ENCODE assay signal across 20 cellular contexts in the genomic region with DNA sequence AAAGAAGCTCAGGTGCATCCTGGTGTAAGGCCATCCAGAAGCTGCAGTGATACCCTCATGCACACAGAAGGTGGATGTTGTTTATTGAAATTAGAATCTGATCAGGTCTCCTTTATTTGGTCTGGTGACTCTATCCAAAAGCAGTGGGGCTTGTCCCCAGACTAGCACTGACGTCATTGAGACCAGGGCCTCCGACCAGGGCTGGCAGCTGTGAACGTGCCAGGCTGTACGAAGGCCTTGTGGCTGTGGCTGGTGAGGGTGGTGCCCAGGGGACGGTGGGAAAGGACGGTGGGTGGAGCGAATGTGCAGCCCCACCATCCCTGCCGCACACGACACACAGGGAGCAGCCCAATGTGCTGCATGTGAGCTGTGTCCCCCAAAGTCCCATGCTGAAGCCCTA.
"Had no signal": no experiment of that assay in that cellular context is flagged by ENCODE, and none has a peak within 500 bp of the region (broad histone marks: within the 10 kb centered on the region; RNA-seq: fewer than 3 reads in every experiment).

No MANE protein-coding gene starts in this region.

- H3K36me3 ChIP-seq: cardiac muscle cell, gastroesophageal sphincter, left lung, right atrium auricular region, upper lobe of left lung had no signal

- H3K27ac Mint-ChIP-seq: activated naive CD4-positive, alpha-beta T cell treated with anti-CD3 and anti-CD28 coated beads, Interleukin-2, amount 50 U/mL, for 24 hours; nephron; progenitor cell of endocrine pancreas; stimulated activated naive CD8-positive, alpha-beta T cell treated with anti-CD3 and anti-CD28 coated beads, Interleukin-15, Interleukin-2, amounts not matched to agents 100 ng/mL and 50 ng/mL, for 24 hours; T-cell had no signal

- H3K9me3 ChIP-seq: gastroesophageal sphincter, left lung, right atrium auricular region, upper lobe of left lung had no signal

- ATAC-seq: activated T-cell treated with anti-CD3 and anti-CD28 coated beads, Interleukin-2, amount 50 U/mL, for 4 hours; left lung; T-cell had no signal

- H3K9me3 Mint-ChIP-seq: activated naive CD4-positive, alpha-beta T cell treated with anti-CD3 and anti-CD28 coated beads, Interleukin-2, amount 50 U/mL, for 24 hours; activated T-cell treated with anti-CD3 and anti-CD28 coated beads, Interleukin-2, amount 50 U/mL, for 4 hours; nephron; stimulated activated naive CD8-positive, alpha-beta T cell treated with anti-CD3 and anti-CD28 coated beads, Interleukin-15, Interleukin-2, amounts not matched to agents 100 ng/mL and 50 ng/mL, for 24 hours; T-cell had no signal

- H3K4me3 Mint-ChIP-seq: activated naive CD4-positive, alpha-beta T cell treated with anti-CD3 and anti-CD28 coated beads, Interleukin-2, amount 50 U/mL, for 24 hours; activated T-cell treated with anti-CD3 and anti-CD28 coated beads, Interleukin-2, amount 50 U/mL, for 4 hours; nephron; stimulated activated naive CD8-positive, alpha-beta T cell treated with anti-CD3 and anti-CD28 coated beads, Interleukin-15, Interleukin-2, amounts not matched to agents 100 ng/mL and 50 ng/mL, for 24 hours; T-cell had no signal

- DNase-seq: activated CD4-positive, alpha-beta T cell treated with anti-CD3 and anti-CD28 coated beads for 1 hour; activated CD4-positive, alpha-beta T cell treated with anti-CD3 and anti-CD28 coated beads, Interleukin-2, amount 50 U/mL, for 48 hours; activated effector memory CD4-positive, alpha-beta T cell treated with Interleukin-2 at 50 U/mL for 16 hours; activated T-cell treated with anti-CD3 and anti-CD28 coated beads, Interleukin-2, amount 50 U/mL, for 4 hours; occipital lobe; small intestine; stimulated activated CD4-positive, alpha-beta T cell treated with anti-CD3 and anti-CD28 coated beads, Interleukin-4, amount 100 ng/mL, for 4 hours; stimulated activated CD8-positive, alpha-beta memory T cell treated with anti-CD3 and anti-CD28 coated beads, Interleukin-4, amount 100 ng/mL, for 48 hours; T-cell; T-helper 9 cell; upper lobe of left lung had no signal

- H3K4me3 ChIP-seq: cardiac muscle cell, dorsolateral prefrontal cortex, gastroesophageal sphincter, left lung, right atrium auricular region, upper lobe of left lung had no signal

- H3K4me1 Mint-ChIP-seq: activated naive CD4-positive, alpha-beta T cell treated with anti-CD3 and anti-CD28 coated beads, Interleukin-2, amount 50 U/mL, for 24 hours; T-cell had no signal

- H3K27ac ChIP-seq: cardiac muscle cell, dorsolateral prefrontal cortex, gastroesophageal sphincter, left lung, right atrium auricular region, upper lobe of left lung had no signal

- H3K4me1 ChIP-seq: gastroesophageal sphincter, left lung, right atrium auricular region, upper lobe of left lung had no signal

- H3K27me3 Mint-ChIP-seq: activated naive CD4-positive, alpha-beta T cell treated with anti-CD3 and anti-CD28 coated beads, Interleukin-2, amount 50 U/mL, for 24 hours had no signal

- H3K36me3 Mint-ChIP-seq: activated naive CD4-positive, alpha-beta T cell treated with anti-CD3 and anti-CD28 coated beads, Interleukin-2, amount 50 U/mL, for 24 hours; T-cell had no signal

- H3K27me3 ChIP-seq: cardiac muscle cell, right atrium auricular region, upper lobe of left lung had no signal
